17 cellular contexts compared by ENCODE assay signal in genomic region chr10:1130226-1130625, GRCh38.
"Had no signal": no experiment of that assay in that cellular context is flagged by ENCODE, and none has a peak within 500 bp of the region (broad histone marks: within the 10 kb centered on the region; RNA-seq: fewer than 3 reads in every experiment).

No MANE protein-coding gene starts in this region.

- H3K9me3 ChIP-seq: lower lobe of right lung, prostate gland, right atrium auricular region, thoracic aorta, tibial nerve, upper lobe of left lung had no signal

- H3K27me3 ChIP-seq: dorsolateral prefrontal cortex, right atrium auricular region, tibial nerve, upper lobe of left lung had no signal

- DNase-seq: dorsolateral prefrontal cortex; effector CD4-positive, alpha-beta T cell; hypothalamus; immature natural killer cell; left ventricle myocardium superior; lower lobe of right lung; naive thymus-derived CD8-positive, alpha-beta T cell; nephron progenitor cell; nucleus accumbens; stimulated activated CD4-positive, alpha-beta T cell treated with anti-CD3 and anti-CD28 coated beads, Interleukin-2, amount 100 ng/mL, for 24 hours; stimulated activated CD4-positive, alpha-beta T cell treated with anti-CD3 and anti-CD28 coated beads, Interleukin-4, amount 100 ng/mL, for 24 hours; stimulated activated naive B cell treated with anti-CD40 and anti-IgM and Interleukin-4, amounts not matched to agents 10 μg/mL and 1 μg/mL and 100 μg/mL, for 72 hours; upper lobe of left lung had no signal

- H3K4me3 ChIP-seq: dorsolateral prefrontal cortex, lower lobe of right lung, prostate gland, right atrium auricular region, thoracic aorta, tibial nerve, upper lobe of left lung had no signal

- H3K4me1 ChIP-seq: lower lobe of right lung, prostate gland, right atrium auricular region, tibial nerve, upper lobe of left lung had no signal

- H3K27ac ChIP-seq: dorsolateral prefrontal cortex, lower lobe of right lung, prostate gland, right atrium auricular region, thoracic aorta, tibial nerve, upper lobe of left lung had no signal
